8 cellular contexts compared by ENCODE assay signal in genomic region chr6:151806757-151807512, GRCh38. TPM values are rescaled to one million over a fixed set of nuclear protein-coding genes. Genes with fewer than 3 reads are reported as not detected.
DNase-seq lines count a peak whose midpoint lies in the region; ATAC-seq and TF ChIP-seq lines count a peak whose summit lies in the region.

No MANE protein-coding gene starts in this region.

- H3K27me3 ChIP-seq in naive thymus-derived CD4-positive, alpha-beta T cell (ENCODE audit: control insufficient read depth in 2 of 2, insufficient read depth in 2 of 2, low read length in 2 of 2) = peaks cover 0 to 7% of the 10 kb centered on the region in 2 donors

- H3K4me1 Mint-ChIP-seq in naive thymus-derived CD4-positive, alpha-beta T cell = peaks cover 9 to 19% (median 15%) of the 10 kb centered on the region in 7 donors

- H3K4me3 Mint-ChIP-seq in naive thymus-derived CD4-positive, alpha-beta T cell = peak overlapping the region; percentile 42 to 81 (median 70)

- CTCF ChIA-PET in naive thymus-derived CD4-positive, alpha-beta T cell (lab: Charles Lee) = no interaction called here

- peak overlapping the region; percentile 83 for H3K4me3 ChIP-seq in coronary artery
- peak overlapping the region; percentile 13 for H3K4me3 ChIP-seq in naive thymus-derived CD4-positive, alpha-beta T cell (ENCODE audit: low read length)

- TF ChIP-seq CTCF in coronary artery (IDR thresholded peaks at IDR 0.05) = no peak

- H3K9me3 ChIP-seq in naive thymus-derived CD4-positive, alpha-beta T cell (ENCODE audit: control insufficient read depth in 2 of 3, low read length in 3 of 3) = no peaks in the 10 kb centered on the region

- peak; percentile 36 for ATAC-seq in naive thymus-derived CD4-positive, alpha-beta T cell
- ATAC-seq in HG03045 (IDR thresholded peaks at IDR 0.05; ENCODE audit: unreplicated experiment) (no peak), HG02571 (IDR thresholded peaks at IDR 0.05; ENCODE audit: unreplicated experiment) (no peak)

- peak overlapping the region; percentile 48 to 66 for H3K27ac ChIP-seq in coronary artery
- no peak overlapping the region for H3K27ac ChIP-seq in naive thymus-derived CD4-positive, alpha-beta T cell (ENCODE audit: low read depth, low read length)

- H3K27me3 Mint-ChIP-seq in naive thymus-derived CD4-positive, alpha-beta T cell = peaks cover 42 to 72% (median 61%) of the 10 kb centered on the region in 5 donors

- intact Hi-C loops in naive thymus-derived CD4-positive, alpha-beta T cell (cut with micrococcal nuclease) = no loop called here

- H3K4me1 ChIP-seq in naive thymus-derived CD4-positive, alpha-beta T cell (ENCODE audit: control insufficient read depth in 2 of 2, insufficient read depth in 2 of 2, low read length in 2 of 2) = no peaks in the 10 kb centered on the region

- POLR2A ChIA-PET in naive thymus-derived CD4-positive, alpha-beta T cell (lab: Charles Lee) = no interaction called here

- H3K36me3 Mint-ChIP-seq in naive thymus-derived CD4-positive, alpha-beta T cell = peaks cover 0 to 12% (median 6%) of the 10 kb centered on the region in 5 donors

- no peak overlapping the region for H3K27ac Mint-ChIP-seq in naive thymus-derived CD4-positive, alpha-beta T cell

- peaks cover 0 to 7% (median 0%) of the 10 kb centered on the region in 11 donors for H3K9me3 Mint-ChIP-seq in naive thymus-derived CD4-positive, alpha-beta T cell

- H3K36me3 ChIP-seq in naive thymus-derived CD4-positive, alpha-beta T cell (ENCODE audit: control insufficient read depth in 2 of 3, insufficient read depth in 3 of 3, low read length in 3 of 3) = no peaks in the 10 kb centered on the region

- DNase-seq in stimulated activated CD4-positive, alpha-beta T cell treated with anti-CD3 and anti-CD28 coated beads, Interleukin-15, amount 100 ng/mL, for 24 hours = peak; percentile 4
- no peak for DNase-seq in stimulated activated CD4-positive, alpha-beta T cell treated with anti-CD3 and anti-CD28 coated beads, Interleukin-2, amount 100 ng/mL, for 48 hours
- DNase-seq in coronary artery (ENCODE audit: low spot score) = no peak
- no peak for DNase-seq in naive thymus-derived CD4-positive, alpha-beta T cell
- no peak for DNase-seq in cerebellar nuclear complex (lab: John Stamatoyannopoulos, UW)
- DNase-seq in cortex of kidney (lab: John Stamatoyannopoulos, UW) = no peak

RNA-seq across cellular contexts. Expression of gene ESR1, which starts 0.5 kb away (rescaled TPM):
- 1 to 10 TPM; 2.4 to 5.2 (median 4.3) TPM for total RNA-seq in naive thymus-derived CD4-positive, alpha-beta T cell
- polyA plus RNA-seq in naive thymus-derived CD4-positive, alpha-beta T cell = 1 to 10 TPM in 1 of 2 donors, under 1 TPM in 1; 0.59 to 1.5 TPM
